Comparison of ENCODE assay signal across 21 cellular contexts in the genomic region with DNA sequence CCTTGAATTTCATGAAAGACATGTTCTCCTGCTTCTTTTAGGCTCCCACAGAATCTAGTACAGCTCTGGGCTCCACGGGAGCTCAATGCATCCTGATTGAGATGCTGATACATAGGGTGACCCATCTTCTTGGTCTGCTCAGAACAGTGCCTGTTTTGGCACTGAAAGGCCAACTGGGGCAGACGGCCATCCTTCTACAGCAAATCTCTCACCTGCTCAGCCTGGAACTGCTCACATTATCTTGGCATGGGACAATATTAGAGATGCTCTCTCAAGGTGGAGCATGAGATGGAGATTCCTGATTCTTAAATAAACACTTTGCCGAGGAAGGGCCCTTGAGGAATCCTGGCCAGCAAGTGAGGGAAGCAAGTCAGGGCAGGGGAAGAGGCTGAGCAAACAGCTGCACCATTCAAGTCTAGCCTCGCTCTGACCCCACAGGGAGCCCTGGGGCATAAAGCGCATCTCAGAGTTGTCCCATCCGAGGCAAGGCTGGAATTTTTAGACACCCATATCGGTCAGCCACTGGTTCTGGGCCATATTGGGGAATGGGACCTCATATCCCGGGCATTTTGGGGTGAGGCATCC.
"Had no signal": no experiment of that assay in that cellular context is flagged by ENCODE, and none has a peak within 500 bp of the region (broad histone marks: within the 10 kb centered on the region; RNA-seq: fewer than 3 reads in every experiment).

No MANE protein-coding gene starts in this region.

- H3K4me3 ChIP-seq: hepatocyte, lung, psoas muscle, spleen, testis, tibial nerve had no signal

- H3K36me3 Mint-ChIP-seq: naive B cell; stimulated activated naive B cell treated with anti-CD40 and anti-IgM and Interleukin-4, amounts not matched to agents 10 μg/mL and 1 μg/mL and 100 μg/mL, for 72 hours had no signal

- H3K4me1 Mint-ChIP-seq: naive B cell had no signal

- H3K9me3 Mint-ChIP-seq: effector memory CD8-positive, alpha-beta T cell; nephron progenitor cell; stimulated activated naive B cell treated with anti-CD40 and anti-IgM and Interleukin-4, amounts not matched to agents 10 μg/mL and 1 μg/mL and 100 μg/mL, for 72 hours; stimulated activated naive CD8-positive, alpha-beta T cell treated with anti-CD3 and anti-CD28 coated beads, Interleukin-15, amount 100 ng/mL, for 72 hours had no signal

- H3K27me3 ChIP-seq: hepatocyte, testis, tibial nerve had no signal

- ATAC-seq: effector memory CD8-positive, alpha-beta T cell; left colon; left ventricle myocardium superior; psoas muscle; sciatic nerve; stimulated activated naive B cell treated with anti-CD40 and anti-IgM and Interleukin-4, amounts not matched to agents 10 μg/mL and 1 μg/mL and 100 μg/mL, for 72 hours; stimulated activated naive CD8-positive, alpha-beta T cell treated with anti-CD3 and anti-CD28 coated beads, Interleukin-15, amount 100 ng/mL, for 72 hours had no signal

- H3K36me3 ChIP-seq: spleen, tibial nerve had no signal

- H3K4me3 Mint-ChIP-seq: effector memory CD8-positive, alpha-beta T cell; naive B cell; nephron progenitor cell; stimulated activated naive B cell treated with anti-CD40 and anti-IgM and Interleukin-4, amounts not matched to agents 10 μg/mL and 1 μg/mL and 100 μg/mL, for 72 hours; stimulated activated naive CD8-positive, alpha-beta T cell treated with anti-CD3 and anti-CD28 coated beads, Interleukin-15, amount 100 ng/mL, for 72 hours had no signal

- H3K27ac Mint-ChIP-seq: effector memory CD8-positive, alpha-beta T cell; naive B cell; stimulated activated naive B cell treated with anti-CD40 and anti-IgM and Interleukin-4, amounts not matched to agents 10 μg/mL and 1 μg/mL and 100 μg/mL, for 72 hours had no signal

- DNase-seq: effector memory CD8-positive, alpha-beta T cell; foreskin melanocyte; head of caudate nucleus; left colon; left ventricle myocardium superior; mesendoderm; naive B cell; nephron progenitor cell; psoas muscle; retina; spleen; stimulated activated CD4-positive, alpha-beta T cell treated with anti-CD3 and anti-CD28 coated beads, Interleukin-15, amount 100 ng/mL, for 24 hours; stimulated activated CD4-positive, alpha-beta T cell treated with anti-CD3 and anti-CD28 coated beads, Interleukin-2, amount 100 ng/mL, for 24 hours; stimulated activated CD4-positive, alpha-beta T cell treated with anti-CD3 and anti-CD28 coated beads, Interleukin-4, amount 100 ng/mL, for 4 hours; stimulated activated naive B cell treated with anti-CD40 and anti-IgM and Interleukin-4, amounts not matched to agents 10 μg/mL and 1 μg/mL and 100 μg/mL, for 72 hours; stimulated activated naive CD8-positive, alpha-beta T cell treated with anti-CD3 and anti-CD28 coated beads, Interleukin-15, amount 100 ng/mL, for 72 hours; testis had no signal
